In genomic region chr9:93451762-93452709, GRCh38 we compare ENCODE assay signal across 8 cellular contexts. TPM values are rescaled to one million over a fixed set of nuclear protein-coding genes. Genes with fewer than 3 reads are reported as not detected.
DNase-seq lines count a peak whose midpoint lies in the region; ATAC-seq and TF ChIP-seq lines count a peak whose summit lies in the region.

No MANE protein-coding gene starts in this region.

- TF ChIP-seq POLR2A in Raji (IDR thresholded peaks at IDR 0.05; ENCODE audit: insufficient read depth, low read depth, low read length) = peak; percentile 63
- no peak for TF ChIP-seq POLR2A in vagina (IDR thresholded peaks at IDR 0.05)

- peak overlapping the region; percentile 96 for H3K18ac ChIP-seq in trophoblast cell (ENCODE audit: low read length)

- no peaks in the 10 kb centered on the region for H3K9me3 Mint-ChIP-seq in activated naive CD4-positive, alpha-beta T cell treated with anti-CD3 and anti-CD28 coated beads, Interleukin-2, amount 50 U/mL, for 72 hours

- peak overlapping the region; percentile 74 for H3K27ac ChIP-seq in DOHH2 (ENCODE audit: low read depth, low read length)
- peak overlapping the region; percentile 94 for H3K27ac ChIP-seq in trophoblast cell (ENCODE audit: low read depth, low read length)
- H3K27ac ChIP-seq in vagina = peak overlapping the region; percentile 95

- no peaks in the 10 kb centered on the region for H3K9me2 ChIP-seq in DOHH2 (replicated peaks; ENCODE audit: control insufficient read depth, low read length)

- peak overlapping the region; percentile 98 for H2AFZ ChIP-seq in trophoblast cell (ENCODE audit: insufficient read depth, low read length, poor library complexity)

- peak; percentile 56 to 77 for DNase-seq in activated naive CD4-positive, alpha-beta T cell treated with anti-CD3 and anti-CD28 coated beads, Interleukin-2, amount 50 U/mL, for 72 hours (ENCODE audit: low spot score in 2 of 2)
- DNase-seq in Right ventricle myocardium superior (peak; percentile 70), trophoblast cell (peak; percentile 35 to 61), vagina (ENCODE audit: extremely low spot score in 2 of 2) (no peak)

- H3K4me1 ChIP-seq in DOHH2 (ENCODE audit: control insufficient read depth, low read length) = peaks cover 45% of the 10 kb centered on the region
- peaks cover 0 to 2% of the 10 kb centered on the region in 2 experiments for H3K4me1 ChIP-seq in trophoblast cell (ENCODE audit: control insufficient read depth in 1 of 2, insufficient read depth in 2 of 2, low read length in 2 of 2)
- H3K4me1 ChIP-seq in vagina = peaks cover 58% of the 10 kb centered on the region

- H4K20me1 ChIP-seq in DOHH2 (ENCODE audit: control insufficient read depth, insufficient read depth, low read depth, low read length) = peaks cover 25% of the 10 kb centered on the region

- peak overlapping the region; percentile 95 for H4K8ac ChIP-seq in trophoblast cell (ENCODE audit: low read depth, low read length)

- H4K91ac ChIP-seq in trophoblast cell (ENCODE audit: low read depth, low read length) = peak overlapping the region; percentile 99

- H2BK120ac ChIP-seq in trophoblast cell (ENCODE audit: insufficient read depth, low read length, poor library complexity) = peak overlapping the region; percentile 96

- H3K9me3 ChIP-seq in DOHH2 (ENCODE audit: control insufficient read depth, insufficient read depth, low read length) = no peaks in the 10 kb centered on the region
- no peaks in the 10 kb centered on the region for H3K9me3 ChIP-seq in trophoblast cell (ENCODE audit: insufficient read depth, low read depth, low read length)
- no peaks in the 10 kb centered on the region for H3K9me3 ChIP-seq in vagina

- H3K27ac Mint-ChIP-seq in activated naive CD4-positive, alpha-beta T cell treated with anti-CD3 and anti-CD28 coated beads, Interleukin-2, amount 50 U/mL, for 72 hours = peak overlapping the region; percentile 90 to 97

- peak overlapping the region; percentile 96 for H3K14ac ChIP-seq in trophoblast cell (ENCODE audit: low read length)

- H3K4me3 ChIP-seq in DOHH2 (ENCODE audit: low read length) = peak overlapping the region; percentile 85
- H3K4me3 ChIP-seq in trophoblast cell (ENCODE audit: low read depth, low read length) = peak overlapping the region; percentile 99
- peak overlapping the region; percentile 81 to 97 for H3K4me3 ChIP-seq in vagina

- H3K4ac ChIP-seq in trophoblast cell (ENCODE audit: low read depth, low read length) = peak overlapping the region; percentile 97

- H3K36me3 Mint-ChIP-seq in activated naive CD4-positive, alpha-beta T cell treated with anti-CD3 and anti-CD28 coated beads, Interleukin-2, amount 50 U/mL, for 72 hours = peaks cover 29 to 45% of the 10 kb centered on the region in 2 donors

- H3K23ac ChIP-seq in trophoblast cell (ENCODE audit: low read length) = no peak overlapping the region

- H3K79me2 ChIP-seq in DOHH2 (ENCODE audit: control insufficient read depth, low read length) = peaks cover 77% of the 10 kb centered on the region
- H3K79me2 ChIP-seq in trophoblast cell (ENCODE audit: control insufficient read depth, insufficient read depth, low read length, poor library complexity) = peaks cover 19% of the 10 kb centered on the region

- ATAC-seq in HG02610 (IDR thresholded peaks at IDR 0.05; ENCODE audit: unreplicated experiment) (peak; percentile 5), Right ventricle myocardium superior (ENCODE audit: poor library complexity) (peak; percentile 28), HG03095 (IDR thresholded peaks at IDR 0.05; ENCODE audit: unreplicated experiment) (no peak)
- ATAC-seq in activated naive CD4-positive, alpha-beta T cell treated with anti-CD3 and anti-CD28 coated beads, Interleukin-2, amount 50 U/mL, for 72 hours = peak; percentile 11 to 21

- H3K79me1 ChIP-seq in trophoblast cell (ENCODE audit: low read length) = peaks cover 16% of the 10 kb centered on the region

- no CpG with 5 or more reads among the region's 108 CpGs for WGBS in trophoblast cell (ENCODE audit: extremely low coverage, insufficient coverage, insufficient read length)

- H2AK5ac ChIP-seq in trophoblast cell (ENCODE audit: low read length) = peak overlapping the region; percentile 76

- H3K4me2 ChIP-seq in DOHH2 (ENCODE audit: low read length) = peak overlapping the region; percentile 89
- H3K4me2 ChIP-seq in trophoblast cell (ENCODE audit: low read length) = peak overlapping the region; percentile 92

- H3F3A ChIP-seq in DOHH2 (ENCODE audit: control insufficient read depth, insufficient read depth) = peaks cover 14% of the 10 kb centered on the region

- H3K36me3 ChIP-seq in DOHH2 (ENCODE audit: control insufficient read depth, low read length) (peaks cover 82% of the 10 kb centered on the region), trophoblast cell (ENCODE audit: control insufficient read depth in 1 of 2, insufficient read depth in 2 of 2, low read length in 2 of 2) (peaks cover 3 to 12% of the 10 kb centered on the region in 2 experiments), vagina (peaks cover 0 to 21% of the 10 kb centered on the region in 2 donors)

- peak overlapping the region; percentile 87 for H3K9ac ChIP-seq in trophoblast cell (ENCODE audit: low read length)

- no peak for TF ChIP-seq CTCF in DOHH2 (IDR thresholded peaks at IDR 0.05; ENCODE audit: low read depth, low read length, poor library complexity, severe bottlenecking)
- TF ChIP-seq CTCF in vagina (IDR thresholded peaks at IDR 0.05) = peak in 1 of 3 experiments; percentile 6

- H4K12ac ChIP-seq in trophoblast cell (ENCODE audit: low read depth, low read length) = peak overlapping the region; percentile 86

- intact Hi-C loops in Right ventricle myocardium superior (cut with DNase I) (loop anchor here (5.0 to 10.0 kb wide), 2 partner anchors 53 to 115 kb away; no protein-coding TSS in a partner anchor), vagina (cut with DNase I) (loop anchor here (5.0 kb wide), 1 partner anchor 125 kb away; the partner anchor contains the start of gene PHF2)

- H2BK5ac ChIP-seq in trophoblast cell (ENCODE audit: low read depth, low read length, poor library complexity) = peak overlapping the region; percentile 91

- peak overlapping the region; percentile 79 for H2BK12ac ChIP-seq in trophoblast cell (ENCODE audit: low read length)

- no peaks in the 10 kb centered on the region for H3K27me3 ChIP-seq in DOHH2 (ENCODE audit: control insufficient read depth, low read length)
- H3K27me3 ChIP-seq in trophoblast cell (ENCODE audit: insufficient read depth, low read length) = no peaks in the 10 kb centered on the region
- H3K27me3 ChIP-seq in vagina = no peaks in the 10 kb centered on the region

RNA-seq across cellular contexts. Expression of gene FAM120A, which starts 0.6 kb away (rescaled TPM):
- total RNA-seq in activated naive CD4-positive, alpha-beta T cell treated with anti-CD3 and anti-CD28 coated beads, Interleukin-2, amount 50 U/mL, for 72 hours = 100 to 1,000 TPM in 1 of 2 donors, 10 to 100 TPM in 1; 76.1 to 130 TPM
- 83.4 TPM for total RNA-seq in Right ventricle myocardium superior
- polyA plus RNA-seq in trophoblast cell (2013) = 74.8 and 75.7 TPM in 2 replicates
- total RNA-seq in vagina = 98.2 TPM

RNA-seq across cellular contexts. Expression of gene FAM120AOS, which starts 1.3 kb away (rescaled TPM):
- total RNA-seq in activated naive CD4-positive, alpha-beta T cell treated with anti-CD3 and anti-CD28 coated beads, Interleukin-2, amount 50 U/mL, for 72 hours = 10 to 100 TPM; 17.1 to 41.9 TPM
- total RNA-seq in Right ventricle myocardium superior (28.8 TPM), vagina (41.5 TPM)
- 40.6 and 41.6 TPM in 2 replicates for polyA plus RNA-seq in trophoblast cell (2013)

Comparison
In these comparisons a context has a peak if more than half of its experiments do, and no peak if none do; other contexts are left out.
1. DNase-seq: peak in activated naive CD4-positive, alpha-beta T cell treated with anti-CD3 and anti-CD28 coated beads, Interleukin-2, amount 50 U/mL, for 72 hours (2 of 2), Right ventricle myocardium superior (single experiment) and trophoblast cell (2 of 2); none in vagina (0 of 2).
2. Peak in every context shown above with its lines, with median percentiles within 50 percentile points of each other: H3K27ac ChIP-seq and H3K4me3 ChIP-seq.